ENCODE assay signal across 8 cellular contexts in genomic region chr4:5710962-5711478, GRCh38. TPM values are rescaled to one million over a fixed set of nuclear protein-coding genes. Genes with fewer than 3 reads are reported as not detected.
DNase-seq lines count a peak whose midpoint lies in the region; ATAC-seq and TF ChIP-seq lines count a peak whose summit lies in the region.

EVC (plus strand) TSS chr4:5711201; CDS start chr4:5711381, 180 bp downstream.

- no peak for TF ChIP-seq CTCF in fibroblast of pulmonary artery (IDR thresholded peaks at IDR 0.05; ENCODE audit: low read length, missing control alignments)
- no peak for TF ChIP-seq CTCF in upper lobe of right lung (IDR thresholded peaks at IDR 0.05)

- intact Hi-C loops in upper lobe of right lung (cut with DNase I) = no loop called here

- H3K4me3 ChIP-seq in fibroblast of pulmonary artery (replicated peaks; ENCODE audit: low read depth, low read length) (peak within 1 kb of the TSS; percentile 79), upper lobe of right lung (peak within 1 kb of the TSS; percentile 57)

- H3K27ac ChIP-seq in upper lobe of right lung = peak within 1 kb of the TSS; percentile 51

- no peaks in the 10 kb centered on the region for H3K27me3 ChIP-seq in upper lobe of right lung

- H3K4me1 ChIP-seq in upper lobe of right lung = peaks cover 18% of the 10 kb centered on the region

- peak; percentile 83 for ATAC-seq in upper lobe of right lung

- DNase-seq in NCI-H1694 treated with DMSO at 0.1 percent for 48 hours (lab: John Stamatoyannopoulos, UW) (peak; percentile 4), NCI-H1694 (lab: John Stamatoyannopoulos, UW) (no peak), M059J (ENCODE audit: low read depth) (peak; percentile 72), activated T-cell treated with anti-CD3 and anti-CD28 coated beads for 24 hours (ENCODE audit: low read depth) (peak; percentile 12), fibroblast of pulmonary artery (ENCODE audit: low read depth) (peak; percentile 79), myocyte (ENCODE audit: low read depth) (peak; percentile 92), upper lobe of right lung (peak; percentile 90), AML-193 (lab: John Stamatoyannopoulos, UW) (no peak)

- no peaks in the 10 kb centered on the region for H3K36me3 ChIP-seq in upper lobe of right lung

- H3K9me3 ChIP-seq in upper lobe of right lung = no peaks in the 10 kb centered on the region

RNA-seq across cellular contexts. Expression of gene EVC, which starts in this region (rescaled TPM):
- total RNA-seq in M059J (2014; rRNA removed; shearing (Covaris generic)) = 8.3 and 14.5 TPM in 2 replicates
- total RNA-seq in myocyte = 74.5 and 82.9 TPM in 2 replicates
- polyA plus RNA-seq in myocyte (2012) = 40.7 TPM
- total RNA-seq in upper lobe of right lung = 27.6 TPM

Comparison
In these comparisons a context has a peak if more than half of its experiments do, and no peak if none do; other contexts are left out.
1. DNase-seq: peak in NCI-H1694 treated with DMSO at 0.1 percent for 48 hours (single experiment), M059J (single experiment), activated T-cell treated with anti-CD3 and anti-CD28 coated beads for 24 hours (single experiment), fibroblast of pulmonary artery (single experiment), myocyte (single experiment) and upper lobe of right lung (single experiment); none in NCI-H1694 (single experiment) and AML-193 (0 of 2).